Comparison of ENCODE assay signal across 1 cellular context in the genomic region with DNA sequence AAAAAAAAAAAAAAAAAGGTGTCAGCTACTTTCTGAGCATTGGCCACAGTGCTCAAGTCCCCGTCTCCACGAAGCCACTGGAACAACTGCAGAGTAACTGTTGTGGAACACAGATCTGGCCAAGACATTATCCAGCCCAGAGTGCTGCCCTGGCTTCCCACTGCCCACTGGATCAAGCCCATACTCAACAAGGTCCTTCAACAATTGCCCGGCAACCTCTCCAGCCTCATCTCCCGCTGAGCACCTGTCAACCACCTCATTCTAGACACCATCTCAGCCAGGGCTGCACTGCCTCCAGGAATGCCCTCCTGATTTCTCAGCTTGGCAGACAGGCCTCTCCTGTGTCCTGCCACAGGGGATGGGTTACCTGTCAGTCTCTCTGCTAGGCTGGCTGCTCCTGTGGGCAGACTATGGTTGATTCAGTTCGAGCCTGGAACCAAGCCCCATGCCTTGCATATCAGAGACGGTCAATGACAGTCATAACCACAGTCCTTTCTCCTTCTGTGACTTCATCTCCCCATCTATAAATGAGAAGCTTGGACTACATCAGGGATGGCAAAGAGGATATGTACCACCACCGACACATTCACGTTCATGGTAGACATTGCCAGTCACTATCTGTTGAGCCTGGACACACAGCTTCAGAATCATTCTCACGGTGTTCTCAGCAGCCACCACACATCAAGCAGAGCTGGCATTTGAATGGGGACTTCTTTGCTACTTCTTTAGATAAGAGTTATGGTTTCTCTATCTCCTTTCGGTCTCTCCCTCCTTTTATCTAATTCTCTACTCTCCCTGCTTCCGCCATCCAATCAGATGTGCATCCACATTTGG.
TF ChIP-seq lines count a peak whose summit lies in the region.

No MANE protein-coding gene starts in this region.

TF ChIP-seq in GM12878, 131 proteins besides CTCF, POLR2A, EP300 and RAD21 (continued from another document):
- TF ChIP-seq, protein P1, sequence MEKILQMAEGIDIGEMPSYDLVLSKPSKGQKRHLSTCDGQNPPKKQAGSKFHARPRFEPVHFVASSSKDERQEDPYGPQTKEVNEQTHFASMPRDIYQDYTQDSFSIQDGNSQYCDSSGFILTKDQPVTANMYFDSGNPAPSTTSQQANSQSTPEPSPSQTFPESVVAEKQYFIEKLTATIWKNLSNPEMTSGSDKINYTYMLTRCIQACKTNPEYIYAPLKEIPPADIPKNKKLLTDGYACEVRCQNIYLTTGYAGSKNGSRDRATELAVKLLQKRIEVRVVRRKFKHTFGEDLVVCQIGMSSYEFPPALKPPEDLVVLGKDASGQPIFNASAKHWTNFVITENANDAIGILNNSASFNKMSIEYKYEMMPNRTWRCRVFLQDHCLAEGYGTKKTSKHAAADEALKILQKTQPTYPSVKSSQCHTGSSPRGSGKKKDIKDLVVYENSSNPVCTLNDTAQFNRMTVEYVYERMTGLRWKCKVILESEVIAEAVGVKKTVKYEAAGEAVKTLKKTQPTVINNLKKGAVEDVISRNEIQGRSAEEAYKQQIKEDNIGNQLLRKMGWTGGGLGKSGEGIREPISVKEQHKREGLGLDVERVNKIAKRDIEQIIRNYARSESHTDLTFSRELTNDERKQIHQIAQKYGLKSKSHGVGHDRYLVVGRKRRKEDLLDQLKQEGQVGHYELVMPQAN (conservative IDR thresholded peaks at IDR 0.05) = no peak
- TF ChIP-seq PAX8 (IDR thresholded peaks at IDR 0.05) = no peak
- TF ChIP-seq, protein P2, sequence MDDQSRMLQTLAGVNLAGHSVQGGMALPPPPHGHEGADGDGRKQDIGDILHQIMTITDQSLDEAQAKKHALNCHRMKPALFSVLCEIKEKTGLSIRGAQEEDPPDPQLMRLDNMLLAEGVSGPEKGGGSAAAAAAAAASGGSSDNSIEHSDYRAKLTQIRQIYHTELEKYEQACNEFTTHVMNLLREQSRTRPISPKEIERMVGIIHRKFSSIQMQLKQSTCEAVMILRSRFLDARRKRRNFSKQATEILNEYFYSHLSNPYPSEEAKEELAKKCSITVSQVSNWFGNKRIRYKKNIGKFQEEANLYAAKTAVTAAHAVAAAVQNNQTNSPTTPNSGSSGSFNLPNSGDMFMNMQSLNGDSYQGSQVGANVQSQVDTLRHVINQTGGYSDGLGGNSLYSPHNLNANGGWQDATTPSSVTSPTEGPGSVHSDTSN (IDR thresholded peaks at IDR 0.05; ENCODE audit: insufficient replicate concordance, low read depth, low read length) = no peak
- TF ChIP-seq ETV6 (conservative IDR thresholded peaks at IDR 0.05 in 1 of 2, IDR thresholded peaks at IDR 0.05 in 1 of 2; ENCODE audit: borderline replicate concordance in 1 of 2, low read depth in 1 of 2) = no peak
- no peak for TF ChIP-seq MTA2 (IDR thresholded peaks at IDR 0.05; ENCODE audit: low read depth)
- TF ChIP-seq NRF1 (conservative IDR thresholded peaks at IDR 0.05; ENCODE audit: low read depth, low read length) = no peak
- no peak for TF ChIP-seq SUPT20H (IDR thresholded peaks at IDR 0.05; ENCODE audit: borderline replicate concordance, control insufficient read depth, low read depth, low read length)
- no peak for TF ChIP-seq CHD1 (IDR thresholded peaks at IDR 0.05; ENCODE audit: low read depth, low read length)
- no peak for TF ChIP-seq SIX5 (IDR thresholded peaks at IDR 0.05; ENCODE audit: low read depth, low read length, severe bottlenecking)
